In the genomic region with DNA sequence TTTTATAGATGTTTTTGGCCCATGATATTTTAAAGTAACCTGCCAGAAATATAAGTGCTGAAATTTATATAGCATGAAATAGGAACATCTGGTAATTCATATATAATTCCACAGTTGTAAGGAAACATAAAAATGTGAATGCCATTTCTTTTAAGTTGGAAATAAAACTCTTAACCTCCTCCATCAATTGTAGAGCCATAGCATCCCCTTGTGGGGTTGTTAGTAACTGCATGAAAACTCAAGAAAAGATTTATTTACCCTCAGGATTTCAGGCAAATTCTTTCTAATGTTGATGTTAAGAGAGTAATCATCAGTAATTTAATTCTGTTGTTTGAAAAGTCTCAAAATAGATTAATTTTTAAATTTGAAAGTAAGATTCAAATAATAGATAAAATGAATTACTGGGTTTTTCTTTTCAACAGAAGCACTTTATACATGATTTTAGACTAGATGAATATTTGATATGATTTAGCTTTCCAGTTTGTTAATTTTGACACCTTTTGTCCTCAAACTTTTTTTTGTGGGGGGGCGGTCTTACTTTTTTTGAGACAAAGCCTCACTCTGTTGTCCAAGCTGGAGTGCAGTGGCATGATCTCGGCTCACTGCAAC, we compare ENCODE assay signal across 1 cellular context.
TF ChIP-seq lines count a peak whose summit lies in the region.

No MANE protein-coding gene starts in this region.

TF ChIP-seq in K562, 482 proteins besides CTCF, POLR2A, EP300 and RAD21 (continued from another document):
- TF ChIP-seq, protein P1, sequence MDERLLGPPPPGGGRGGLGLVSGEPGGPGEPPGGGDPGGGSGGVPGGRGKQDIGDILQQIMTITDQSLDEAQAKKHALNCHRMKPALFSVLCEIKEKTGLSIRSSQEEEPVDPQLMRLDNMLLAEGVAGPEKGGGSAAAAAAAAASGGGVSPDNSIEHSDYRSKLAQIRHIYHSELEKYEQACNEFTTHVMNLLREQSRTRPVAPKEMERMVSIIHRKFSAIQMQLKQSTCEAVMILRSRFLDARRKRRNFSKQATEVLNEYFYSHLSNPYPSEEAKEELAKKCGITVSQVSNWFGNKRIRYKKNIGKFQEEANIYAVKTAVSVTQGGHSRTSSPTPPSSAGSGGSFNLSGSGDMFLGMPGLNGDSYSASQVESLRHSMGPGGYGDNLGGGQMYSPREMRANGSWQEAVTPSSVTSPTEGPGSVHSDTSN (CRISPR knock-in tag; IDR thresholded peaks at IDR 0.05; ENCODE audit: low read depth) = no peak
- TF ChIP-seq, protein P1 (tag; conservative IDR thresholded peaks at IDR 0.05; ENCODE audit: low read depth) = 0 out of 2 replicates have a peak, but pooled peaks have one; percentile 22
- TF ChIP-seq CC2D1A (IDR thresholded peaks at IDR 0.05) = peak; percentile 78; the same call in 1 of the 2 replicates
- TF ChIP-seq KLF16 (IDR thresholded peaks at IDR 0.05) = peak; percentile 70
- peak; percentile 94 for TF ChIP-seq SMC3 (conservative IDR thresholded peaks at IDR 0.05; ENCODE audit: insufficient read depth, low read depth, low read length)
